Comparison of ENCODE assay signal across 10 cellular contexts in the genomic region with DNA sequence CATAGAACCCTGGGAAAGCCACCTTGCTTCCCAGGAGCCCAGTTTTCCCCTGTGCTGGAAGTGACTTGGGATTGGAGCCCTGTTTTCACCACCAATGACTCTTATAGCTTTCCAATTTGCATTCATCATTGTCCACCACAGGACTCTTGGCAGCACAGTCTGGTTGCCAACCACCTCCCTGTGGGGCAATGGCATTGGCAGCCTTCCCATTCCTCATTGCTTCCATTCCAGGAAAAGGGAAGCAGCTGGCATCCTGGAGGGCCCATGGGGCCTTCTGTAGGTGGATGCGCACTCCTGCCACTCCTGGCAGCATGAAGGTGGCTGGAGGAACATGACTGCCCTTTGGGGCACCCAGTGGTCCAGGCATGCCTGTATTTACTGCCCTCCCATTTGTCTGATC. TPM values are rescaled to one million over a fixed set of nuclear protein-coding genes. Genes with fewer than 3 reads are reported as not detected.
DNase-seq lines count a peak whose midpoint lies in the region; ATAC-seq and TF ChIP-seq lines count a peak whose summit lies in the region.
"Had no signal": no experiment of that assay in that cellular context is flagged by ENCODE, and none has a peak within 500 bp of the region (broad histone marks: within the 10 kb centered on the region; RNA-seq: fewer than 3 reads in every experiment).

No MANE protein-coding gene starts in this region.

- DNase-seq in adipocyte (ENCODE audit: low read depth) (peak; percentile 27), left ventricle myocardium inferior (peak; percentile 52), upper lobe of right lung (no peak), hepatocyte (ENCODE audit: low spot score) (no peak)
- DNase-seq: activated naive CD8-positive, alpha-beta T cell treated with anti-CD3 and anti-CD28 coated beads, Interleukin-2, amount 10 ng/mL, durations not matched to agents 7 days and 5 days had no signal

- no peaks in the 10 kb centered on the region for H3K79me2 ChIP-seq in hepatocyte

- TF ChIP-seq RAD21 in Ishikawa (IDR thresholded peaks at IDR 0.05; ENCODE audit: low read depth), result no peak

- H3K4me3 ChIP-seq in adipocyte (ENCODE audit: low read length) (no peak overlapping the region), left ventricle myocardium inferior (peak overlapping the region; percentile 18), upper lobe of right lung (no peak overlapping the region), hepatocyte (no peak overlapping the region)

- no peaks in the 10 kb centered on the region for H4K20me1 ChIP-seq in hepatocyte (ENCODE audit: insufficient read depth, poor library complexity, severe bottlenecking)

- H3K36me3 ChIP-seq in adipocyte (ENCODE audit: control insufficient read depth, insufficient read depth, low read length, severe bottlenecking), result no peaks in the 10 kb centered on the region
- peaks cover 16% of the 10 kb centered on the region for H3K36me3 ChIP-seq in left ventricle myocardium inferior
- H3K36me3 ChIP-seq in upper lobe of right lung, result no peaks in the 10 kb centered on the region
- H3K36me3 ChIP-seq in hepatocyte (replicated peaks; ENCODE audit: insufficient read depth, low read depth), result no peaks in the 10 kb centered on the region

- H3K4me1 ChIP-seq in adipocyte (ENCODE audit: control insufficient read depth, insufficient read depth, low read length) (peaks cover 14% of the 10 kb centered on the region), left ventricle myocardium inferior (peaks cover 47% of the 10 kb centered on the region), upper lobe of right lung (peaks cover 19% of the 10 kb centered on the region), hepatocyte (ENCODE audit: insufficient read depth) (no peaks in the 10 kb centered on the region)

- no peak for TF ChIP-seq EP300 in Ishikawa (IDR thresholded peaks at IDR 0.05; ENCODE audit: borderline replicate concordance)

- H3K27ac ChIP-seq in left ventricle myocardium inferior (replicated peaks) (peak overlapping the region; percentile 74), upper lobe of right lung (peak overlapping the region; percentile 2), hepatocyte (no peak overlapping the region)
- H3K27ac ChIP-seq: VCaP had no signal

- no peak overlapping the region for H3K9ac ChIP-seq in adipocyte (ENCODE audit: low read length)

- intact Hi-C loops in left ventricle myocardium inferior (cut with micrococcal nuclease) (no loop called here), upper lobe of right lung (cut with DNase I) (no loop called here)

- H3K9me3 ChIP-seq in adipocyte (ENCODE audit: control insufficient read depth, low read length) (no peaks in the 10 kb centered on the region), left ventricle myocardium inferior (replicated peaks) (no peaks in the 10 kb centered on the region), upper lobe of right lung (no peaks in the 10 kb centered on the region), hepatocyte (ENCODE audit: low read depth) (no peaks in the 10 kb centered on the region)

- H3K4me2 ChIP-seq in hepatocyte, result no peak overlapping the region

- no peaks in the 10 kb centered on the region for H3K9me2 ChIP-seq in hepatocyte (replicated peaks; ENCODE audit: insufficient read depth)

- H3K27me3 ChIP-seq in adipocyte (replicated peaks; ENCODE audit: control insufficient read depth, insufficient read depth, low read length) (no peaks in the 10 kb centered on the region), left ventricle myocardium inferior (ENCODE audit: low read depth) (no peaks in the 10 kb centered on the region), upper lobe of right lung (no peaks in the 10 kb centered on the region), hepatocyte (no peaks in the 10 kb centered on the region)

- ATAC-seq in upper lobe of right lung (no peak), HG03135 (IDR thresholded peaks at IDR 0.05; ENCODE audit: unreplicated experiment) (no peak), GM21737 (IDR thresholded peaks at IDR 0.05; ENCODE audit: unreplicated experiment) (no peak)
- ATAC-seq: stimulated activated memory B cell treated with anti-CD40 and anti-IgM and Interleukin-4, amounts not matched to agents 10 μg/mL and 1 μg/mL and 100 μg/mL, for 72 hours had no signal

- WGBS in hepatocyte (ENCODE audit: low lambda C conversion rate, missing lambda C conversion rate), result 100% methylated on average over 1 of the region's 1 CpG

- no peak overlapping the region for H2AFZ ChIP-seq in hepatocyte

- TF ChIP-seq CTCF in left ventricle myocardium inferior (IDR thresholded peaks at IDR 0.05; ENCODE audit: borderline replicate concordance) (no peak), upper lobe of right lung (IDR thresholded peaks at IDR 0.05) (no peak), hepatocyte (IDR thresholded peaks at IDR 0.05; ENCODE audit: poor library complexity) (no peak)

TF ChIP-seq in Ishikawa, 13 proteins besides CTCF, POLR2A, EP300 and RAD21:
- TF ChIP-seq TAF1 (IDR thresholded peaks at IDR 0.05; ENCODE audit: low read depth), result no peak
- peak; percentile 53; the same call in 1 of the 2 replicates for TF ChIP-seq NFIC (IDR thresholded peaks at IDR 0.05)
- no peak for TF ChIP-seq TCF12 (IDR thresholded peaks at IDR 0.05; ENCODE audit: low read depth)
- TF ChIP-seq TEAD4 (IDR thresholded peaks at IDR 0.05), result 0 out of 2 replicates have a peak, but pooled peaks have one; percentile 15
TF ChIP-seq in Ishikawa: peak in this region for 2.

RNA-seq across cellular contexts. Expression of a gene that starts 57.7 kb away (rescaled TPM):
- 46.7 TPM for total RNA-seq in left ventricle myocardium inferior
- total RNA-seq in upper lobe of right lung, result 42.3 TPM
- 54.8 and 62.8 TPM in 2 replicates for total RNA-seq in hepatocyte
- 11.9 and 12.1 TPM in 2 replicates for polyA plus RNA-seq in hepatocyte

Comparison
In these comparisons a context has a peak if more than half of its experiments do, and no peak if none do; other contexts are left out.
1. DNase-seq: peak in adipocyte (single experiment) and left ventricle myocardium inferior (single experiment); none in upper lobe of right lung (single experiment) and hepatocyte (single experiment).